9 cellular contexts compared by ENCODE assay signal in the genomic region with DNA sequence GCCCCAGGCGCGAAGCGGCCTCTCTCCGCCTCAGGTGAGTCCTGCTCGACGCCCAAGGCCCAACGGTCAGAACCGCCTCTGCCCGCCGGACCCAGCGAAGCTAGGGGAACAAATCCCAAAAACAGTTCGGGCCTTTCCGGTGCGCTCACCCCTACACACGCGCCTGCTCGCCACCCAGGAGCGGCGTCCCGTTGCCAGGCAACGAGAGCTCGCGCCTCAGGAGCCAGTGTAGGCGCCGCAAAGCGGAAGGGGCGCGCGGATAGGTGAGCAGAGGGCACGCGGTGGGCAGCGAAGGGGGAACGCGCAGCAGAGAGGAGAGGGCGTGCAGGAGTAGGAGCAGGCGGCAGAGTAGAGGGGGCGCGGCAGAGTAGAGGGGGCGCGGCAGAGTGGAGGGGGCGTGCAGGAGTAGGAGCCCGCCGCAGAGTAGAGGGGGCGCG. TPM values are rescaled to one million over a fixed set of nuclear protein-coding genes. Genes with fewer than 3 reads are reported as not detected.
DNase-seq lines count a peak whose midpoint lies in the region; ATAC-seq, FAIRE-seq and TF ChIP-seq lines count a peak whose summit lies in the region.
"Had no signal": no experiment of that assay in that cellular context is flagged by ENCODE, and none has a peak within 500 bp of the region (broad histone marks: within the 10 kb centered on the region; RNA-seq: fewer than 3 reads in every experiment).

A gene (minus strand): TSS at position 193 of the 437 bp plus-strand sequence. CDS start 4,154 bp downstream, outside the sequence.
A gene with protein sequence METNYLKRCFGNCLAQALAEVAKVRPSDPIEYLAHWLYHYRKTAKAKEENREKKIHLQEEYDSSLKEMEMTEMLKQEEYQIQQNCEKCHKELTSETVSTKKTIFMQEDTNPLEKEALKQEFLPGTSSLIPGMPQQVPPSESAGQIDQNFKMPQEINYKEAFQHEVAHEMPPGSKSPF (plus strand): TSS at position 219 of the 437 bp plus-strand sequence. CDS start 5,663 bp downstream, outside the sequence.

- peak; percentile 89 to 98 (median 96) for ATAC-seq in pancreas

- peak within 1 kb of the TSS; percentile 67 for H3K4me3 ChIP-seq in BLaER1
- peak within 1 kb of the TSS; percentile 3 to 43 (median 26) for H3K4me3 ChIP-seq in pancreas

- DNase-seq in GM20000 (ENCODE audit: low spot score) (peak; percentile 45), NCI-H1436 (lab: John Stamatoyannopoulos, UW) (peak; percentile 80), glomerular visceral epithelial cell (ENCODE audit: extremely low spot score) (peak; percentile 17), pancreas (peak; percentile 56 to 88 (median 70)), superior temporal gyrus (ENCODE audit: extremely low spot score) (no peak), dedifferentiated amniotic fluid mesenchymal stem cell (ENCODE audit: extremely low spot score) (no peak)
- DNase-seq in activated T-cell treated with anti-CD3 and anti-CD28 coated beads, Interleukin-2, amount 50 U/mL, for 1 hour: peak; percentile 47

- peaks cover 25% of the 10 kb centered on the region for H3K4me1 ChIP-seq in BLaER1
- no peaks in the 10 kb centered on the region for H3K4me1 ChIP-seq in pancreas

- peaks cover 21% of the 10 kb centered on the region for H3K9me3 ChIP-seq in BLaER1
- no peaks in the 10 kb centered on the region for H3K9me3 ChIP-seq in pancreas

- no peak for FAIRE-seq in pancreas (lab: Jason Lieb, UNC)
- FAIRE-seq: colon had no signal

- peak within 1 kb of the TSS; percentile 94 for H3K4me2 ChIP-seq in BLaER1

- H3K36me3 ChIP-seq in BLaER1 (no peaks in the 10 kb centered on the region), pancreas (no peaks in the 10 kb centered on the region)

- WGBS in pancreas, 2 donors: 3% methylated on average over 42 to 45 of the region's 45 CpGs

- H3K27ac ChIP-seq in BLaER1: 0 out of 2 replicates have a peak within 1 kb of the TSS, but pooled peaks have one; percentile 26
- H3K27ac ChIP-seq in pancreas: no peak within 1 kb of the TSS

- peaks cover 22% of the 10 kb centered on the region for H3K27me3 ChIP-seq in BLaER1
- H3K27me3 ChIP-seq in pancreas: no peaks in the 10 kb centered on the region

- H4K20me1 ChIP-seq in BLaER1: no peaks in the 10 kb centered on the region

- H3K9ac ChIP-seq in BLaER1: peak within 1 kb of the TSS; percentile 48; the same call in 1 of the 2 replicates

- TF ChIP-seq CTCF in GM20000 (IDR thresholded peaks at IDR 0.05; ENCODE audit: extremely low read depth, missing control alignments): no peak
- TF ChIP-seq CTCF in pancreas (IDR thresholded peaks at IDR 0.05): no peak

- intact Hi-C loops in pancreas (cut with DNase I): no loop called here

RNA-seq across cellular contexts. Expression of the first gene that starts in this region (rescaled TPM):
- total RNA-seq in pancreas: not detected
- not detected for polyA plus RNA-seq in pancreas

RNA-seq across cellular contexts. Expression of the second gene that starts in this region (rescaled TPM):
- under 1 TPM in 2 of 6 donors, not detected in 4; 0.32 to 0.44 TPM for total RNA-seq in pancreas
- polyA plus RNA-seq in pancreas: under 1 TPM; 0.05 to 0.15 TPM

Comparison
In these comparisons a context has a peak if more than half of its experiments do, and no peak if none do; other contexts are left out.
1. Peak in DNase-seq, ATAC-seq and H3K4me3 ChIP-seq in pancreas; RNA of the genes that start here not detected or under 1 TPM.
2. DNase-seq: peak in GM20000 (single experiment), NCI-H1436 (single experiment), activated T-cell treated with anti-CD3 and anti-CD28 coated beads, Interleukin-2, amount 50 U/mL, for 1 hour (single experiment) and glomerular visceral epithelial cell (single experiment); none in superior temporal gyrus (single experiment) and dedifferentiated amniotic fluid mesenchymal stem cell (single experiment).